ENCODE assay signal across 8 cellular contexts in the genomic region with DNA sequence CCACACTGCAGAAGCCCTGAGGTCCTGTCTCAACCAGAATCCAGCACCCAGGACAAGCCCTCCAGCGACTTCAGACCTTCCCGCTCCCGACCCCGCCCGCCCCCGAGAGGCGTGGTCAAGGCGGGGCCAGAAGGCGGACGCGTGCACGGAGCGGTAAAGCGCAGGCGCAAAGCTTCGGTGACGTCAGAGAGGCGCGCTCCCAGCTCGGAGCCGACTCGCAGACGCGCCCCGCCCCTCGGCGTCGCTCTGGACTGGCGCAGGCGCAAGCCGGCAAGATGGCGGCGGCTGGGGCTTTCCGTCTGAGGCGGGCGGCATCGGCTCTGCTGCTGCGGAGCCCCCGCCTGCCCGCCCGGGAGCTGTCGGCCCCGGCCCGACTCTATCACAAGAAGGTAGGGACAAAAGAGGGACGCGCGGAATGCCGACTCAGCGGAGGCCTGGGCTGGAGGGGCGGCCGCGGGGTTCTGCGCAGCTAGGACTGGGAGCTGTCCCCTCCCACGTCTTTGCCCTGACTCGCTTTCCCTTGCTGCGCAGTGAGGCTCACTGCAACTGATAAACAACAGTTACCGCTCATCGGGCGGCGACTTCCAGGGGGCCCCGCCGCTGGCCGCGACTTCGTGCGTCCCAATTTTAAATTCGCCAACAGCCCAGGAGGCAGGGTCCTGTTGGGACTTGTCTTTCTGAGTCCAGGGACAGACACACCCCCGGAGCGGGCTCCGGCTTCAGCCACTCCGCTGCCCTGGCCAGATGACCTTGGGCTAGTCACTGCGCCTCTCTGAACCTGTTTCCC. TPM values are rescaled to one million over a fixed set of nuclear protein-coding genes. Genes with fewer than 3 reads are reported as not detected.
A peak's percentile ranks its signal among the peaks of the same experiment; 100 is the strongest.
DNase-seq lines count a peak whose midpoint lies in the region; ATAC-seq and TF ChIP-seq lines count a peak whose summit lies in the region.

A gene (plus strand): TSS at position 249 of the 787 bp plus-strand sequence. CDS start 27 bp downstream, at position 276.

- peak within 1 kb of the TSS; percentile 100 for H3K4me3 Mint-ChIP-seq in neural progenitor cell

- H3K36me3 Mint-ChIP-seq in neural progenitor cell = peaks cover 7% of the 10 kb centered on the region

- peak within 1 kb of the TSS; percentile 94 for H2AFZ ChIP-seq in neural progenitor cell (replicated peaks)

- peak; percentile 74 for ATAC-seq in foreskin keratinocyte

- no peaks in the 10 kb centered on the region for H3K9me3 ChIP-seq in SJSA1 (replicated peaks)
- no peaks in the 10 kb centered on the region for H3K9me3 ChIP-seq in neural progenitor cell (ENCODE audit: low read depth)
- H3K9me3 ChIP-seq in stomach smooth muscle (ENCODE audit: control insufficient read depth in 2 of 2, low read length in 2 of 2) = no peaks in the 10 kb centered on the region

- peak within 1 kb of the TSS; percentile 100 for H3K27ac Mint-ChIP-seq in neural progenitor cell

- peaks cover 9% of the 10 kb centered on the region for H3F3A ChIP-seq in neural progenitor cell (ENCODE audit: low read depth)

- H3K27me3 Mint-ChIP-seq in neural progenitor cell (ENCODE audit: insufficient read depth, low read depth) = peaks cover 7% of the 10 kb centered on the region

- peaks cover 28% of the 10 kb centered on the region for H4K20me1 ChIP-seq in neural progenitor cell (ENCODE audit: low read depth)

- no peaks in the 10 kb centered on the region for H3K9me3 Mint-ChIP-seq in neural progenitor cell

- peaks cover 22% of the 10 kb centered on the region for H3K4me1 ChIP-seq in SJSA1 (replicated peaks)
- H3K4me1 ChIP-seq in foreskin keratinocyte = peaks cover 9% of the 10 kb centered on the region
- H3K4me1 ChIP-seq in neural progenitor cell = peaks cover 6% of the 10 kb centered on the region
- peaks cover 53% of the 10 kb centered on the region for H3K4me1 ChIP-seq in stomach smooth muscle (ENCODE audit: control insufficient read depth, insufficient read depth, low read length)

- peak within 1 kb of the TSS; percentile 89 for H3K4me2 ChIP-seq in neural progenitor cell

- peak within 1 kb of the TSS; percentile 98 for H3K27ac ChIP-seq in SJSA1
- H3K27ac ChIP-seq in foreskin keratinocyte = peak within 1 kb of the TSS; percentile 96
- peak within 1 kb of the TSS; percentile 95 for H3K27ac ChIP-seq in neural progenitor cell
- peak within 1 kb of the TSS; percentile 91 for H3K27ac ChIP-seq in stomach smooth muscle (ENCODE audit: low read length)

- H3K27me3 ChIP-seq in SJSA1 (replicated peaks) (no peaks in the 10 kb centered on the region), foreskin keratinocyte (no peaks in the 10 kb centered on the region), neural progenitor cell (no peaks in the 10 kb centered on the region), stomach smooth muscle (ENCODE audit: control insufficient read depth in 1 of 2, insufficient read depth in 2 of 2, low read length in 2 of 2) (no peaks in the 10 kb centered on the region)

- H3K36me3 ChIP-seq in SJSA1 (peaks cover 41% of the 10 kb centered on the region), neural progenitor cell (peaks cover 6% of the 10 kb centered on the region), stomach smooth muscle (ENCODE audit: control insufficient read depth in 2 of 2, insufficient read depth in 2 of 2, low read length in 2 of 2) (peaks cover 26 to 31% of the 10 kb centered on the region in 2 donors)

- DNase-seq in GM04503 (ENCODE audit: low read depth) (peak; percentile 74), HFF-Myc (ENCODE audit: extremely low read depth, low read depth) (peak; percentile 90), MV-4-11 (lab: John Stamatoyannopoulos, UW) (peak; percentile 95), SJSA1 (ENCODE audit: low read depth in 1 of 2, low spot score in 2 of 2) (peak; percentile 96 to 97), foreskin keratinocyte (peak; percentile 84 to 89), neural progenitor cell (ENCODE audit: low spot score) (peak; percentile 99)
- DNase-seq in activated naive CD4-positive, alpha-beta T cell (lab: John Stamatoyannopoulos, UW) = peak; percentile 93 to 99 (median 96)

- TF ChIP-seq CTCF in HFF-Myc (IDR thresholded peaks at IDR 0.05; ENCODE audit: low read depth, low read length, missing control alignments) = no peak
- no peak for TF ChIP-seq CTCF in foreskin keratinocyte (conservative IDR thresholded peaks at IDR 0.05)
- no peak for TF ChIP-seq CTCF in neural progenitor cell (IDR thresholded peaks at IDR 0.05)

- H3K4me3 ChIP-seq in HFF-Myc (replicated peaks; ENCODE audit: low read depth, low read length) (peak within 1 kb of the TSS; percentile 95), SJSA1 (peak within 1 kb of the TSS; percentile 75), neural progenitor cell (peak within 1 kb of the TSS; percentile 67), stomach smooth muscle (ENCODE audit: low read length in 2 of 2) (peak within 1 kb of the TSS; percentile 100)

- peaks cover 33% of the 10 kb centered on the region for H3K4me1 Mint-ChIP-seq in neural progenitor cell

- H3K79me2 ChIP-seq in neural progenitor cell (ENCODE audit: low read depth) = peaks cover 56% of the 10 kb centered on the region

- H3K9ac ChIP-seq in neural progenitor cell (peak within 1 kb of the TSS; percentile 91), stomach smooth muscle (ENCODE audit: low read length in 2 of 2) (peak within 1 kb of the TSS; percentile 98 to 99)

RNA-seq across cellular contexts. Expression of the gene that starts here (rescaled TPM):
- total RNA-seq in SJSA1 (2014; rRNA removed; shearing (Covaris generic)) = 86.7 and 135 TPM in 2 replicates
- total RNA-seq in foreskin keratinocyte (90.7 and 93.3 TPM in 2 replicates), neural progenitor cell (ENCODE audit: low replicate concordance) (78.9 TPM in 2 replicates)
- 105 and 115 TPM in 2 replicates for polyA plus RNA-seq in foreskin keratinocyte

Comparison
In these comparisons a context has a peak if more than half of its experiments do, and no peak if none do; other contexts are left out.
1. Peak in every context shown above with its lines: DNase-seq, ATAC-seq, H3K4me3 ChIP-seq and H3K27ac ChIP-seq.